In genomic region chr4:128355301-128355700, GRCh38 we compare ENCODE assay signal across 11 cellular contexts.
DNase-seq lines count a peak whose midpoint lies in the region; ATAC-seq and TF ChIP-seq lines count a peak whose summit lies in the region.
"Had no signal": no experiment of that assay in that cellular context is flagged by ENCODE, and none has a peak within 500 bp of the region (broad histone marks: within the 10 kb centered on the region; RNA-seq: fewer than 3 reads in every experiment).

No MANE protein-coding gene starts in this region.

- no peaks in the 10 kb centered on the region for H3K9me3 Mint-ChIP-seq in activated naive CD4-positive, alpha-beta T cell treated with anti-CD3 and anti-CD28 coated beads for 36 hours

- H3K27ac Mint-ChIP-seq in activated naive CD4-positive, alpha-beta T cell treated with anti-CD3 and anti-CD28 coated beads for 36 hours: no peak overlapping the region

- TF ChIP-seq EP300 in transverse colon (IDR thresholded peaks at IDR 0.05; ENCODE audit: low read depth): no peak

- intact Hi-C loops in transverse colon (cut with DNase I; ENCODE audit: low total_unique reads): no loop called here
- intact Hi-C loops in activated naive CD4-positive, alpha-beta T cell treated with anti-CD3 and anti-CD28 coated beads for 36 hours (cut with micrococcal nuclease): no loop called here

- no peak for TF ChIP-seq CTCF in BE2C (IDR thresholded peaks at IDR 0.05; ENCODE audit: low read depth, low read length)
- no peak for TF ChIP-seq CTCF in transverse colon (IDR thresholded peaks at IDR 0.05)

- no peaks in the 10 kb centered on the region for H3K9me3 ChIP-seq in BE2C
- H3K9me3 ChIP-seq in transverse colon: no peaks in the 10 kb centered on the region

- in situ Hi-C loops in transverse colon (cut with MboI; ENCODE audit: low pct_ligation_motif_present in 1 of 4, low pct_unique_long_range_greater_than_20kb in 1 of 4, low sequenced_read_pairs in 3 of 4): no loop called here

- H3K27me3 ChIP-seq in BE2C (no peaks in the 10 kb centered on the region), transverse colon (no peaks in the 10 kb centered on the region)

- no peak overlapping the region for H3K4me3 Mint-ChIP-seq in activated naive CD4-positive, alpha-beta T cell treated with anti-CD3 and anti-CD28 coated beads for 36 hours

- H3K4me3 ChIP-seq in BE2C (ENCODE audit: low read depth, low read length): peak overlapping the region; percentile 11; the same call in 1 of the 2 replicates
- no peak overlapping the region for H3K4me3 ChIP-seq in transverse colon

- peak; percentile 94 for DNase-seq in BE2C
- DNase-seq in Kasumi-1 (lab: John Stamatoyannopoulos, UW): peak; percentile 3 to 17
- peak; percentile 85 for DNase-seq in glomerular visceral epithelial cell (ENCODE audit: extremely low spot score)
- no peak for DNase-seq in NCI-H1092 (lab: John Stamatoyannopoulos, UW)
- DNase-seq in transverse colon: no peak
- DNase-seq in activated naive CD4-positive, alpha-beta T cell treated with anti-CD3 and anti-CD28 coated beads for 36 hours: no peak
- no peak for DNase-seq in NCI-H146 (lab: John Stamatoyannopoulos, UW)
- DNase-seq: activated CD4-positive, alpha-beta T cell treated with anti-CD3 and anti-CD28 coated beads for 48 hours; NCI-H2081 had no signal

- H3K36me3 Mint-ChIP-seq in activated naive CD4-positive, alpha-beta T cell treated with anti-CD3 and anti-CD28 coated beads for 36 hours (ENCODE audit: low read depth): peaks cover 3% of the 10 kb centered on the region

- no peaks in the 10 kb centered on the region for H3K36me3 ChIP-seq in BE2C
- no peaks in the 10 kb centered on the region for H3K36me3 ChIP-seq in transverse colon

- peaks cover 39% of the 10 kb centered on the region for H3K4me1 ChIP-seq in BE2C
- peaks cover 2 to 31% (median 20%) of the 10 kb centered on the region in 4 donors for H3K4me1 ChIP-seq in transverse colon

- peaks cover 5% of the 10 kb centered on the region for H3K4me1 Mint-ChIP-seq in activated naive CD4-positive, alpha-beta T cell treated with anti-CD3 and anti-CD28 coated beads for 36 hours (ENCODE audit: low read depth)

- H3K27me3 Mint-ChIP-seq in activated naive CD4-positive, alpha-beta T cell treated with anti-CD3 and anti-CD28 coated beads for 36 hours (ENCODE audit: low read depth): no peaks in the 10 kb centered on the region

- ATAC-seq in GM21447 (IDR thresholded peaks at IDR 0.05; ENCODE audit: unreplicated experiment): peak; percentile 84

- 8 to 61% methylated on average over 3 to 4 of the region's 4 CpGs for WGBS in transverse colon (ENCODE audit: low coverage in 1 of 2), 2 donors

- peak overlapping the region in 2 of 4 donors; percentile 4 to 40 for H3K27ac ChIP-seq in transverse colon
- H3K27ac ChIP-seq: C4-2B had no signal

- CTCF ChIA-PET in activated naive CD4-positive, alpha-beta T cell treated with anti-CD3 and anti-CD28 coated beads for 36 hours (lab: Charles Lee): no interaction called here

- no peak for TF ChIP-seq POLR2A in transverse colon (IDR thresholded peaks at IDR 0.05)

Comparison
In these comparisons a context has a peak if more than half of its experiments do, and no peak if none do; other contexts are left out.
1. DNase-seq: peak in BE2C (single experiment), Kasumi-1 (2 of 2) and glomerular visceral epithelial cell (single experiment); none in NCI-H1092 (single experiment), transverse colon (single experiment), activated naive CD4-positive, alpha-beta T cell treated with anti-CD3 and anti-CD28 coated beads for 36 hours (single experiment) and NCI-H146 (single experiment).